1 cellular context compared by ENCODE assay signal in the genomic region with DNA sequence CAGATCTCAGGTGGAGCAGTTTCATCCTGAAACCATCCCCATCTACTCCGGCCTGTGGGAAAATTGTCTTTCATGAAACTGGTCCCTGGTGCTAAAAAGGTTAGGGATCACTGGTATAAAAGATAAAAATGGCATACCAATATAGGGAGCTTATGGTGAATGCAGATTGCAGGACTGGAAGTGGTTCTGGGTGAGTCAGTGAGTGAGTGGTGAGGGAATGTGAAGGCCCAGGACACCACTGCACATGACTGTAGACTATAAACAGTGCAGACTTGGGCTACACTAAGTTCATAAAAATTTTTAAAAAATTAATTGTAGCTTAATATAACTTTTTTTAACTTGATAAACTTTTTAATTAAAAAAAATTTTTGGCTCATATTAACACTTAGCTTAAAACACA.
TF ChIP-seq lines count a peak whose summit lies in the region.

No MANE protein-coding gene starts in this region.

TF ChIP-seq in IMR-90, 13 proteins besides CTCF, POLR2A, EP300 and RAD21 (continued from another document):
- TF ChIP-seq RCOR1 (IDR thresholded peaks at IDR 0.05; ENCODE audit: insufficient replicate concordance, low read length), result no peak
- no peak for TF ChIP-seq MXI1 (IDR thresholded peaks at IDR 0.05; ENCODE audit: borderline replicate concordance, low read depth, low read length)
- no peak for TF ChIP-seq MAFK (IDR thresholded peaks at IDR 0.05; ENCODE audit: low read depth, low read length)
- TF ChIP-seq RFX5 (IDR thresholded peaks at IDR 0.05; ENCODE audit: low read depth, low read length), result no peak
